In the genomic region with DNA sequence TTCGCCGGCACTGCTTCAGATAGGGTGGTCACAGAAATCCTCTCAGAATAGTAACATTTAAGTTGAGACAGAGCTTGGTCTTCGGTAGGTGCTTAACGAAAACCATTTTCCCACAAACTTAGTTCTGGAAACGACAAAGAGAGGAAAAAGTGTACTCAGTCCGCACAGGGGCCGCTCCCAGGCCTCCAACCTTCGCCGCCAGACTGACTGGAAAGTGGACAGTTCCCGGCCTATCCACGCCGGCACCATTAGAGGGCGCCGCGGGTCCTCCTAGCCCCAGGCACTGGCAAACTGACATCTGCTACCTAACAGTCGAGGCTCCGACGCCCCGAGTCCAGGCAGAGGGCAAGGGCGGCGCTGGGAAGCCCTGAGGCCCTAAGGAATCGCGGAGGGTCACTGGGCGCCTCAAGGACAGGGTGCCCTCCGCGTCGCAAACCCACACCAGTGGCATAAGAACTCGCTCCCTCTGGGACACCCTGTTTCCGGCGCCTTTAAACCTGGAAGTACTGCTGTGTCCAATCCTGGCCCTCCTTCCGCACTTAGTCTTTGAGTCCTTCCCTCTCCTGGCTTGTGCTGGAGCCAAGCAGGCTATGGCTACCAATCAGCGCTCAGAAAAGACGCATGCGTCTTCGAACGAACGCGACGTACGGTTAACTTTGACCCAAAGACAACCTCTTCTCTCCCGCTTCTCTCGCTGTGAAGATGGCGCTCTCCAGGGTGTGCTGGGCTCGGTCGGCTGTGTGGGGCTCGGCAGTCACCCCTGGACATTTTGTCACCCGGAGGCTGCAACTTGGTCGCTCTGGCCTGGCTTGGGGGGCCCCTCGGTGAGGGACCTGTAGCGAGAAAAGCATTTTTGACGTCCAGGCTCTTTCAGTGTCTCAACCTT, we compare ENCODE assay signal across 8 cellular contexts. TPM values are rescaled to one million over a fixed set of nuclear protein-coding genes. Genes with fewer than 3 reads are reported as not detected.
DNase-seq lines count a peak whose midpoint lies in the region; ATAC-seq and TF ChIP-seq lines count a peak whose summit lies in the region.

A gene with protein sequence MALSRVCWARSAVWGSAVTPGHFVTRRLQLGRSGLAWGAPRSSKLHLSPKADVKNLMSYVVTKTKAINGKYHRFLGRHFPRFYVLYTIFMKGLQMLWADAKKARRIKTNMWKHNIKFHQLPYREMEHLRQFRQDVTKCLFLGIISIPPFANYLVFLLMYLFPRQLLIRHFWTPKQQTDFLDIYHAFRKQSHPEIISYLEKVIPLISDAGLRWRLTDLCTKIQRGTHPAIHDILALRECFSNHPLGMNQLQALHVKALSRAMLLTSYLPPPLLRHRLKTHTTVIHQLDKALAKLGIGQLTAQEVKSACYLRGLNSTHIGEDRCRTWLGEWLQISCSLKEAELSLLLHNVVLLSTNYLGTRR (plus strand): TSS at position 673 of the 886 bp plus-strand sequence. CDS start 30 bp downstream, at position 703.

- intact Hi-C loops in left ventricle myocardium inferior (cut with micrococcal nuclease) = no loop called here

- peak within 1 kb of the TSS; percentile 93 for H3K27ac Mint-ChIP-seq in T-helper 1 cell treated with Interleukin-12 subunit alpha and Interleukin-12 subunit beta and Interleukin-4 antibody, amounts not matched to agents 30 μg/mL and 1 μg/mL, for 36 hours
- H3K27ac Mint-ChIP-seq in progenitor cell of endocrine pancreas = peak within 1 kb of the TSS; percentile 96

- ATAC-seq in HG02885 (IDR thresholded peaks at IDR 0.05; ENCODE audit: poor library complexity, unreplicated experiment) = peak; percentile 96

- no peaks in the 10 kb centered on the region for H3K9me3 ChIP-seq in left ventricle myocardium inferior (replicated peaks)

- H3K36me3 Mint-ChIP-seq in T-helper 1 cell treated with Interleukin-12 subunit alpha and Interleukin-12 subunit beta and Interleukin-4 antibody, amounts not matched to agents 30 μg/mL and 1 μg/mL, for 36 hours (ENCODE audit: low read depth) = peaks cover 14% of the 10 kb centered on the region
- no peaks in the 10 kb centered on the region for H3K36me3 Mint-ChIP-seq in progenitor cell of endocrine pancreas (ENCODE audit: insufficient read depth)

- H3K27ac ChIP-seq in left ventricle myocardium inferior (replicated peaks) = peak within 1 kb of the TSS; percentile 99

- no peaks in the 10 kb centered on the region for H3K27me3 Mint-ChIP-seq in T-helper 1 cell treated with Interleukin-12 subunit alpha and Interleukin-12 subunit beta and Interleukin-4 antibody, amounts not matched to agents 30 μg/mL and 1 μg/mL, for 36 hours (ENCODE audit: low read depth)
- H3K27me3 Mint-ChIP-seq in progenitor cell of endocrine pancreas = no peaks in the 10 kb centered on the region

- H3K36me3 ChIP-seq in left ventricle myocardium inferior = peaks cover 23% of the 10 kb centered on the region

- TF ChIP-seq POLR2A in GM15510 (IDR thresholded peaks at IDR 0.05; ENCODE audit: borderline replicate concordance, extremely low read depth, insufficient read length) = peak; percentile 83

- peak; percentile 95 for DNase-seq in NCI-H1694 (lab: John Stamatoyannopoulos, UW)
- peak; percentile 96 for DNase-seq in amniotic stem cell (lab: John Stamatoyannopoulos, UW)
- DNase-seq in left ventricle myocardium inferior = peak; percentile 91
- peak; percentile 82 for DNase-seq in progenitor cell of endocrine pancreas (ENCODE audit: low spot score, unreplicated experiment)
- peak; percentile 96 for DNase-seq in ureter (ENCODE audit: low spot score)

- peak within 1 kb of the TSS; percentile 89 for H3K4me3 ChIP-seq in left ventricle myocardium inferior

- peaks cover 26% of the 10 kb centered on the region for H3K4me1 Mint-ChIP-seq in T-helper 1 cell treated with Interleukin-12 subunit alpha and Interleukin-12 subunit beta and Interleukin-4 antibody, amounts not matched to agents 30 μg/mL and 1 μg/mL, for 36 hours (ENCODE audit: low read depth)
- peaks cover 15% of the 10 kb centered on the region for H3K4me1 Mint-ChIP-seq in progenitor cell of endocrine pancreas (ENCODE audit: low read depth)

- H3K27me3 ChIP-seq in left ventricle myocardium inferior (ENCODE audit: low read depth) = no peaks in the 10 kb centered on the region

- TF ChIP-seq CTCF in left ventricle myocardium inferior (IDR thresholded peaks at IDR 0.05; ENCODE audit: borderline replicate concordance) (peak; percentile 95), progenitor cell of endocrine pancreas (IDR thresholded peaks at IDR 0.05; ENCODE audit: unreplicated experiment) (peak; percentile 91)

- peaks cover 33% of the 10 kb centered on the region for H3K4me1 ChIP-seq in left ventricle myocardium inferior

- peak within 1 kb of the TSS; percentile 95 for H3K4me3 Mint-ChIP-seq in T-helper 1 cell treated with Interleukin-12 subunit alpha and Interleukin-12 subunit beta and Interleukin-4 antibody, amounts not matched to agents 30 μg/mL and 1 μg/mL, for 36 hours
- peak within 1 kb of the TSS; percentile 96 for H3K4me3 Mint-ChIP-seq in progenitor cell of endocrine pancreas (ENCODE audit: low read depth)

- H3K9me3 Mint-ChIP-seq in T-helper 1 cell treated with Interleukin-12 subunit alpha and Interleukin-12 subunit beta and Interleukin-4 antibody, amounts not matched to agents 30 μg/mL and 1 μg/mL, for 36 hours = no peaks in the 10 kb centered on the region
- H3K9me3 Mint-ChIP-seq in progenitor cell of endocrine pancreas (ENCODE audit: low read depth) = no peaks in the 10 kb centered on the region

RNA-seq across cellular contexts. Expression of the gene that starts here (rescaled TPM):
- total RNA-seq in left ventricle myocardium inferior = 20.6 TPM
- 58.0 and 66.4 TPM in 2 replicates for total RNA-seq in progenitor cell of endocrine pancreas
- 97.8 TPM for total RNA-seq in ureter

Comparison
In these comparisons a context has a peak if more than half of its experiments do, and no peak if none do; other contexts are left out.
1. Peak in every context shown above with its lines: DNase-seq, ATAC-seq, H3K4me3 ChIP-seq and H3K27ac ChIP-seq.